ENCODE assay signal across 15 cellular contexts in genomic region chr7:158796667-158797066, GRCh38. TPM values are rescaled to one million over a fixed set of nuclear protein-coding genes. Genes with fewer than 3 reads are reported as not detected.
DNase-seq lines count a peak whose midpoint lies in the region; ATAC-seq and TF ChIP-seq lines count a peak whose summit lies in the region.
"Had no signal": no experiment of that assay in that cellular context is flagged by ENCODE, and none has a peak within 500 bp of the region (broad histone marks: within the 10 kb centered on the region; RNA-seq: fewer than 3 reads in every experiment).

No MANE protein-coding gene starts in this region.

- ATAC-seq in naive thymus-derived CD8-positive, alpha-beta T cell: no peak
- no peak; the same call in 2 of the 3 replicates for ATAC-seq in GM23338
- no peak for ATAC-seq in GM18502 (IDR thresholded peaks at IDR 0.05; ENCODE audit: poor library complexity, unreplicated experiment)

- H2AFZ ChIP-seq in GM23338: no peak overlapping the region

- no peaks in the 10 kb centered on the region for H3F3A ChIP-seq in GM23338 (replicated peaks; ENCODE audit: low read depth)

- DNase-seq in activated CD4-positive, alpha-beta memory T cell treated with anti-CD3 and anti-CD28 coated beads, Interleukin-2, amount 10 ng/mL, durations not matched to agents 7 days and 5 days: no peak
- DNase-seq in activated CD4-positive, alpha-beta memory T cell treated with anti-CD3 and anti-CD28 coated beads for 36 hours: no peak
- DNase-seq in CD4-positive, alpha-beta memory T cell: no peak
- peak; percentile 49 for DNase-seq in dermis blood vessel endothelial cell
- no peak for DNase-seq in naive thymus-derived CD8-positive, alpha-beta T cell
- DNase-seq in GM23338 (ENCODE audit: low spot score): no peak
- DNase-seq in AG20443 (ENCODE audit: low spot score): no peak
- DNase-seq: DMS79 treated with DMSO at 0.1 percent for 48 hours, GOT3, KBM-7, NCI-H1048, NCI-H146, NCI-H2081 treated with DMSO at 0.1 percent for 48 hours, NCI-H524 treated with DMSO at 0.1 percent for 48 hours had no signal

- H3K27ac Mint-ChIP-seq in activated CD4-positive, alpha-beta memory T cell treated with anti-CD3 and anti-CD28 coated beads, Interleukin-2, amount 10 ng/mL, durations not matched to agents 7 days and 5 days: peak overlapping the region; percentile 15
- no peak overlapping the region for H3K27ac Mint-ChIP-seq in activated CD4-positive, alpha-beta memory T cell treated with anti-CD3 and anti-CD28 coated beads for 36 hours
- H3K27ac Mint-ChIP-seq in CD4-positive, alpha-beta memory T cell: peak overlapping the region in 4 of 7 donors; percentile 35 to 82 (median 63)
- H3K27ac Mint-ChIP-seq in naive thymus-derived CD8-positive, alpha-beta T cell: peak overlapping the region in 6 of 10 donors; percentile 24 to 88 (median 52)
- H3K27ac Mint-ChIP-seq in GM23338: no peak overlapping the region

- H3K9me2 ChIP-seq in GM23338 (ENCODE audit: insufficient read depth): no peaks in the 10 kb centered on the region

- H3K4me3 Mint-ChIP-seq in activated CD4-positive, alpha-beta memory T cell treated with anti-CD3 and anti-CD28 coated beads, Interleukin-2, amount 10 ng/mL, durations not matched to agents 7 days and 5 days: no peak overlapping the region
- H3K4me3 Mint-ChIP-seq in activated CD4-positive, alpha-beta memory T cell treated with anti-CD3 and anti-CD28 coated beads for 36 hours: no peak overlapping the region
- no peak overlapping the region for H3K4me3 Mint-ChIP-seq in CD4-positive, alpha-beta memory T cell
- peak overlapping the region in 1 of 10 donors; percentile 26 for H3K4me3 Mint-ChIP-seq in naive thymus-derived CD8-positive, alpha-beta T cell
- no peak overlapping the region for H3K4me3 Mint-ChIP-seq in GM23338

- H3K36me3 ChIP-seq in CD4-positive, alpha-beta memory T cell (ENCODE audit: insufficient read depth, low read length): peaks cover 56% of the 10 kb centered on the region
- peaks cover 8% of the 10 kb centered on the region; the same call in 1 of the 2 replicates for H3K36me3 ChIP-seq in GM23338 (ENCODE audit: insufficient read depth)

- H3K79me2 ChIP-seq in GM23338 (replicated peaks; ENCODE audit: insufficient read depth): peaks cover 21% of the 10 kb centered on the region

- no peaks in the 10 kb centered on the region; the same call in 1 of the 2 replicates for H4K20me1 ChIP-seq in GM23338 (replicated peaks; ENCODE audit: insufficient read depth)

- peaks cover 58% of the 10 kb centered on the region for H3K36me3 Mint-ChIP-seq in activated CD4-positive, alpha-beta memory T cell treated with anti-CD3 and anti-CD28 coated beads, Interleukin-2, amount 10 ng/mL, durations not matched to agents 7 days and 5 days (ENCODE audit: low read depth)
- peaks cover 22% of the 10 kb centered on the region for H3K36me3 Mint-ChIP-seq in activated CD4-positive, alpha-beta memory T cell treated with anti-CD3 and anti-CD28 coated beads for 36 hours
- H3K36me3 Mint-ChIP-seq in CD4-positive, alpha-beta memory T cell: peaks cover 30 to 69% of the 10 kb centered on the region in 2 donors
- H3K36me3 Mint-ChIP-seq in naive thymus-derived CD8-positive, alpha-beta T cell: peaks cover 4 to 71% (median 30%) of the 10 kb centered on the region in 3 donors
- peaks cover 35% of the 10 kb centered on the region for H3K36me3 Mint-ChIP-seq in GM23338 (ENCODE audit: low read depth)

- H3K4me2 ChIP-seq in GM23338: no peak overlapping the region

- POLR2A ChIA-PET in activated CD4-positive, alpha-beta memory T cell treated with anti-CD3 and anti-CD28 coated beads, Interleukin-2, amount 10 ng/mL, durations not matched to agents 7 days and 5 days (lab: Charles Lee): no interaction called here
- POLR2A ChIA-PET in activated CD4-positive, alpha-beta memory T cell treated with anti-CD3 and anti-CD28 coated beads for 36 hours (lab: Charles Lee): no interaction called here
- POLR2A ChIA-PET in CD4-positive, alpha-beta memory T cell (lab: Charles Lee; ENCODE audit: partially characterized antibody): no interaction called here
- POLR2A ChIA-PET in naive thymus-derived CD8-positive, alpha-beta T cell (lab: Charles Lee): interaction anchor here (1.5 kb wide), 1 partner anchor 9 kb away, joined by 4 read pairs; no protein-coding TSS in a partner anchor

- no peak overlapping the region for H3K27ac ChIP-seq in CD4-positive, alpha-beta memory T cell (ENCODE audit: low read depth, low read length)
- H3K27ac ChIP-seq in GM23338 (ENCODE audit: low read depth): no peak overlapping the region

- no peak overlapping the region for H3K4me3 ChIP-seq in CD4-positive, alpha-beta memory T cell (ENCODE audit: low read length in 2 of 2)
- no peak overlapping the region for H3K4me3 ChIP-seq in GM23338

- H3K4me1 Mint-ChIP-seq in activated CD4-positive, alpha-beta memory T cell treated with anti-CD3 and anti-CD28 coated beads, Interleukin-2, amount 10 ng/mL, durations not matched to agents 7 days and 5 days: peaks cover 19% of the 10 kb centered on the region
- peaks cover 17% of the 10 kb centered on the region for H3K4me1 Mint-ChIP-seq in activated CD4-positive, alpha-beta memory T cell treated with anti-CD3 and anti-CD28 coated beads for 36 hours (ENCODE audit: low read depth)
- H3K4me1 Mint-ChIP-seq in CD4-positive, alpha-beta memory T cell: peaks cover 21 to 41% (median 29%) of the 10 kb centered on the region in 4 donors
- H3K4me1 Mint-ChIP-seq in naive thymus-derived CD8-positive, alpha-beta T cell: peaks cover 19 to 49% (median 30%) of the 10 kb centered on the region in 4 donors
- no peaks in the 10 kb centered on the region for H3K4me1 Mint-ChIP-seq in GM23338

- no peaks in the 10 kb centered on the region for H3K27me3 ChIP-seq in CD4-positive, alpha-beta memory T cell (ENCODE audit: insufficient read depth, low read length)
- no peaks in the 10 kb centered on the region for H3K27me3 ChIP-seq in GM23338 (ENCODE audit: insufficient read depth)

- H3K4me1 ChIP-seq in CD4-positive, alpha-beta memory T cell (ENCODE audit: insufficient read depth, low read length): peaks cover 28% of the 10 kb centered on the region
- no peaks in the 10 kb centered on the region for H3K4me1 ChIP-seq in GM23338 (ENCODE audit: insufficient read depth)

- no peaks in the 10 kb centered on the region for H3K9me3 ChIP-seq in CD4-positive, alpha-beta memory T cell (ENCODE audit: control insufficient read depth in 1 of 2, low read length in 2 of 2)

- H3K27me3 Mint-ChIP-seq in activated CD4-positive, alpha-beta memory T cell treated with anti-CD3 and anti-CD28 coated beads, Interleukin-2, amount 10 ng/mL, durations not matched to agents 7 days and 5 days: no peaks in the 10 kb centered on the region
- H3K27me3 Mint-ChIP-seq in activated CD4-positive, alpha-beta memory T cell treated with anti-CD3 and anti-CD28 coated beads for 36 hours: no peaks in the 10 kb centered on the region
- no peaks in the 10 kb centered on the region for H3K27me3 Mint-ChIP-seq in CD4-positive, alpha-beta memory T cell
- H3K27me3 Mint-ChIP-seq in naive thymus-derived CD8-positive, alpha-beta T cell: no peaks in the 10 kb centered on the region
- H3K27me3 Mint-ChIP-seq in GM23338 (ENCODE audit: insufficient read depth, low read depth, poor library complexity): no peaks in the 10 kb centered on the region

- no peak for TF ChIP-seq CTCF in GM23338 (conservative IDR thresholded peaks at IDR 0.05; ENCODE audit: low read depth in 2 of 2)

- CTCF ChIA-PET in activated CD4-positive, alpha-beta memory T cell treated with anti-CD3 and anti-CD28 coated beads, Interleukin-2, amount 10 ng/mL, durations not matched to agents 7 days and 5 days (lab: Charles Lee): no interaction called here
- CTCF ChIA-PET in activated CD4-positive, alpha-beta memory T cell treated with anti-CD3 and anti-CD28 coated beads for 36 hours (lab: Charles Lee): no interaction called here
- CTCF ChIA-PET in CD4-positive, alpha-beta memory T cell (lab: Charles Lee; ENCODE audit: partially characterized antibody): no interaction called here

- H3K9me3 Mint-ChIP-seq in activated CD4-positive, alpha-beta memory T cell treated with anti-CD3 and anti-CD28 coated beads, Interleukin-2, amount 10 ng/mL, durations not matched to agents 7 days and 5 days: no peaks in the 10 kb centered on the region
- H3K9me3 Mint-ChIP-seq in activated CD4-positive, alpha-beta memory T cell treated with anti-CD3 and anti-CD28 coated beads for 36 hours: no peaks in the 10 kb centered on the region
- no peaks in the 10 kb centered on the region for H3K9me3 Mint-ChIP-seq in CD4-positive, alpha-beta memory T cell
- no peaks in the 10 kb centered on the region for H3K9me3 Mint-ChIP-seq in naive thymus-derived CD8-positive, alpha-beta T cell
- no peaks in the 10 kb centered on the region for H3K9me3 Mint-ChIP-seq in GM23338

- intact Hi-C loops in activated CD4-positive, alpha-beta memory T cell treated with anti-CD3 and anti-CD28 coated beads for 36 hours (cut with micrococcal nuclease): no loop called here
- intact Hi-C loops in CD4-positive, alpha-beta memory T cell (cut with micrococcal nuclease): no loop called here

TF ChIP-seq in GM23338, 12 proteins besides CTCF, POLR2A, EP300 and RAD21 (continues in another document):
- no peak for TF ChIP-seq POLR2AphosphoS5 (IDR thresholded peaks at IDR 0.05; ENCODE audit: low read depth)

RNA-seq across cellular contexts. Expression of gene ESYT2, which starts 32.6 kb away (rescaled TPM):
- 100 to 1,000 TPM; 128 to 133 TPM for total RNA-seq in activated CD4-positive, alpha-beta memory T cell treated with anti-CD3 and anti-CD28 coated beads, Interleukin-2, amount 10 ng/mL, durations not matched to agents 7 days and 5 days
- 10 to 100 TPM; 62.4 to 64.2 TPM for total RNA-seq in activated CD4-positive, alpha-beta memory T cell treated with anti-CD3 and anti-CD28 coated beads for 36 hours
- 100 to 1,000 TPM; 114 to 116 TPM for total RNA-seq in CD4-positive, alpha-beta memory T cell
- 10 to 100 TPM; 52.3 to 99.4 TPM for polyA plus RNA-seq in CD4-positive, alpha-beta memory T cell
- total RNA-seq in dermis blood vessel endothelial cell: 67.6 and 82.1 TPM in 2 replicates
- total RNA-seq in naive thymus-derived CD8-positive, alpha-beta T cell: 100 to 1,000 TPM; 101 to 105 TPM
- polyA plus RNA-seq in naive thymus-derived CD8-positive, alpha-beta T cell: 10 to 100 TPM; 58.6 to 93.3 (median 79.8) TPM
- 50.3 and 52.7 TPM in 2 replicates for total RNA-seq in GM23338 (2014; rRNA removed; shearing (Covaris generic))
- 9.6 TPM in 2 replicates for polyA plus RNA-seq in GM23338 (2016; fragmentation: Nextera tagmentation; extraction: Ambion mirVana)

RNA-seq across cellular contexts. Expression of gene DYNC2I1, which starts 59.7 kb away (rescaled TPM):
- total RNA-seq in activated CD4-positive, alpha-beta memory T cell treated with anti-CD3 and anti-CD28 coated beads, Interleukin-2, amount 10 ng/mL, durations not matched to agents 7 days and 5 days: 10 to 100 TPM; 12.2 to 16.1 TPM
- 10 to 100 TPM in 1 of 2 experiments, 1 to 10 TPM in 1; 9.2 to 10.2 TPM for total RNA-seq in activated CD4-positive, alpha-beta memory T cell treated with anti-CD3 and anti-CD28 coated beads for 36 hours
- total RNA-seq in CD4-positive, alpha-beta memory T cell: 10 to 100 TPM; 14.7 to 15.2 TPM
- polyA plus RNA-seq in CD4-positive, alpha-beta memory T cell: 10 to 100 TPM in 1 of 2 donors, 1 to 10 TPM in 1; 6.2 to 24.1 TPM
- 4.9 and 5.3 TPM in 2 replicates for total RNA-seq in dermis blood vessel endothelial cell
- 10 to 100 TPM; 16.3 to 19.0 TPM for total RNA-seq in naive thymus-derived CD8-positive, alpha-beta T cell
- 10 to 100 TPM; 14.1 to 22.1 (median 19.8) TPM for polyA plus RNA-seq in naive thymus-derived CD8-positive, alpha-beta T cell
- total RNA-seq in GM23338 (2014; rRNA removed; shearing (Covaris generic)): 8.3 and 9.0 TPM in 2 replicates
- polyA plus RNA-seq in GM23338 (2016; fragmentation: Nextera tagmentation; extraction: Ambion mirVana): 54.4 and 60.9 TPM in 2 replicates

Comparison
In these comparisons a context has a peak if more than half of its experiments do, and no peak if none do; other contexts are left out.
1. H3K27ac Mint-ChIP-seq: peak in activated CD4-positive, alpha-beta memory T cell treated with anti-CD3 and anti-CD28 coated beads, Interleukin-2, amount 10 ng/mL, durations not matched to agents 7 days and 5 days (single experiment), CD4-positive, alpha-beta memory T cell (4 of 7) and naive thymus-derived CD8-positive, alpha-beta T cell (6 of 10); none in activated CD4-positive, alpha-beta memory T cell treated with anti-CD3 and anti-CD28 coated beads for 36 hours (single experiment) and GM23338 (single experiment).